In the genomic region with DNA sequence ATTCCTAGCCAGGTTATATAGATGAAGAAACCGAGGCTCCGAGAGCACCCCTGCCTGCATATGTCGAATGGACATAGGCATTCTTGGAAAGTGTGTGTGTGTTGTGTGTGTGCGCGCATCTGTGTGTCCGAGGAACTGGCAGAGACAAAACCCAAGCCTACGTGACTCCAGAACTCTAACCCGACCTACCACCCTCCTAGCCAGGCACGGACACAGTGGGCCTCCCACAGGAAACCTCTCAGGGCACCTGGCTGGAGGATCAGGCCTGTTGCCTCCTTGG, we compare ENCODE assay signal across 10 cellular contexts. TPM values are rescaled to one million over a fixed set of nuclear protein-coding genes. Genes with fewer than 3 reads are reported as not detected.
DNase-seq lines count a peak whose midpoint lies in the region; ATAC-seq and TF ChIP-seq lines count a peak whose summit lies in the region.
"Had no signal": no experiment of that assay in that cellular context is flagged by ENCODE, and none has a peak within 500 bp of the region (broad histone marks: within the 10 kb centered on the region; RNA-seq: fewer than 3 reads in every experiment).

No MANE protein-coding gene starts in this region.

- no peaks in the 10 kb centered on the region for H3K9me3 Mint-ChIP-seq in HFFc6
- no peaks in the 10 kb centered on the region for H3K9me3 Mint-ChIP-seq in nephron

- no peaks in the 10 kb centered on the region for H3K36me3 Mint-ChIP-seq in HFFc6 (ENCODE audit: low read depth)
- no peaks in the 10 kb centered on the region for H3K36me3 Mint-ChIP-seq in nephron (ENCODE audit: low read depth)

- peak overlapping the region in 1 of 2 donors; percentile 60 for H3K9ac ChIP-seq in colonic mucosa (ENCODE audit: low read depth in 2 of 2, low read length in 2 of 2)

- peak overlapping the region; percentile 25; the same call in 1 of the 2 replicates for H3K4me3 Mint-ChIP-seq in HFFc6
- peak overlapping the region; percentile 74 to 81 (median 75) for H3K4me3 Mint-ChIP-seq in nephron

- H3K27me3 ChIP-seq in ACC112 (ENCODE audit: insufficient read depth, low read length) (peaks cover 3% of the 10 kb centered on the region; the same call in 1 of the 2 replicates), colonic mucosa (no peaks in the 10 kb centered on the region), uterus (no peaks in the 10 kb centered on the region)

- H3K9me3 ChIP-seq in colonic mucosa (no peaks in the 10 kb centered on the region), uterus (no peaks in the 10 kb centered on the region)
- H3K9me3 ChIP-seq: left lung had no signal

- TF ChIP-seq POLR2A in uterus (IDR thresholded peaks at IDR 0.05), result no peak

- no peak for TF ChIP-seq CTCF in HFFc6 (IDR thresholded peaks at IDR 0.05)
- TF ChIP-seq CTCF in colonic mucosa (IDR thresholded peaks at IDR 0.05), result no peak
- no peak for TF ChIP-seq CTCF in nephron (IDR thresholded peaks at IDR 0.05; ENCODE audit: unreplicated experiment in 3 of 3)
- TF ChIP-seq CTCF in uterus (IDR thresholded peaks at IDR 0.05), result no peak

- peaks cover 10% of the 10 kb centered on the region for H3K27me3 Mint-ChIP-seq in HFFc6 (ENCODE audit: insufficient read depth)
- peaks cover 4% of the 10 kb centered on the region for H3K27me3 Mint-ChIP-seq in nephron (ENCODE audit: low read depth)

- H3K27ac ChIP-seq in ACC112 (ENCODE audit: low read depth, low read length) (no peak overlapping the region), colonic mucosa (no peak overlapping the region), uterus (peak overlapping the region in 1 of 2 donors; percentile 25)
- H3K27ac ChIP-seq: left lung had no signal

- H3K4me3 ChIP-seq in ACC112 (ENCODE audit: low read depth, low read length), result peak overlapping the region; percentile 77
- peak overlapping the region; percentile 54 for H3K4me3 ChIP-seq in colonic mucosa
- no peak overlapping the region for H3K4me3 ChIP-seq in uterus

- no peak for DNase-seq in HFFc6
- no peak for DNase-seq in colonic mucosa
- no peak for DNase-seq in NCI-H128 (lab: John Stamatoyannopoulos, UW; ENCODE audit: unreplicated experiment)
- no peak for DNase-seq in activated CD4-positive, alpha-beta T cell treated with anti-CD3 and anti-CD28 coated beads, Interleukin-2, amount 50 U/mL, for 48 hours
- no peak for DNase-seq in uterus
- DNase-seq: OCI-M1 had no signal

- intact Hi-C loops in colonic mucosa (cut with DNase I), result no loop called here
- intact Hi-C loops in uterus (cut with DNase I; ENCODE audit: low total_unique reads), result no loop called here

- ATAC-seq in GM19035 (IDR thresholded peaks at IDR 0.05; ENCODE audit: unreplicated experiment), result no peak

- H3K27ac Mint-ChIP-seq in HFFc6 (no peak overlapping the region), nephron (peak overlapping the region in 2 of 3 experiments; percentile 55 to 76)

- H3K4me1 ChIP-seq in ACC112 (ENCODE audit: control insufficient read depth, insufficient read depth, low read length, unreplicated experiment) (no peaks in the 10 kb centered on the region), colonic mucosa (peaks cover 12% of the 10 kb centered on the region), uterus (no peaks in the 10 kb centered on the region)

- no peaks in the 10 kb centered on the region for H3K79me2 ChIP-seq in ACC112 (ENCODE audit: control insufficient read depth, insufficient read depth, low read length, unreplicated experiment)

- no peaks in the 10 kb centered on the region for H3K36me3 ChIP-seq in ACC112 (ENCODE audit: insufficient read depth, low read length)
- no peaks in the 10 kb centered on the region for H3K36me3 ChIP-seq in colonic mucosa
- no peaks in the 10 kb centered on the region for H3K36me3 ChIP-seq in uterus
- H3K36me3 ChIP-seq: left lung had no signal

- no peak overlapping the region for H2AFZ ChIP-seq in ACC112 (ENCODE audit: low read length, unreplicated experiment)

- no peaks in the 10 kb centered on the region for H3K4me1 Mint-ChIP-seq in HFFc6 (ENCODE audit: low read depth)
- peaks cover 38% of the 10 kb centered on the region for H3K4me1 Mint-ChIP-seq in nephron

RNA-seq across cellular contexts. Expression of a gene that starts 0.5 kb away (rescaled TPM):
- 1 to 10 TPM in 4 of 6 experiments, under 1 TPM in 2; 0.87 to 2.9 (median 2.7) TPM for total RNA-seq in HFFc6 (2021; fragmentation: NEBNext Ultra II Directional; extraction: Animal tissue kit (Norgen Biotek cat#: 25700))
- total RNA-seq in colonic mucosa (1 to 10 TPM in 1 of 2 donors, under 1 TPM in 1; 0.57 to 2.2 TPM), uterus (10 to 100 TPM in 2 of 4 donors, 1 to 10 TPM in 2; 2.7 to 32.4 (median 15.4) TPM)

RNA-seq across cellular contexts. Expression of a gene that starts 32.9 kb away (rescaled TPM):
- total RNA-seq in HFFc6 (2021; fragmentation: NEBNext Ultra II Directional; extraction: Animal tissue kit (Norgen Biotek cat#: 25700)), result 1 to 10 TPM in 4 of 6 experiments, under 1 TPM in 2; 0.78 to 1.1 (median 1.0) TPM
- total RNA-seq in colonic mucosa (10 to 100 TPM in 1 of 2 donors, 1 to 10 TPM in 1; 9.1 to 14.0 TPM), uterus (10 to 100 TPM in 1 of 4 donors, 1 to 10 TPM in 1, under 1 TPM in 1, not detected in 1; 0.26 to 11.1 (median 3.0) TPM)

RNA-seq across cellular contexts. Expression of a gene that starts 46.8 kb away (rescaled TPM):
- 10 to 100 TPM; 55.5 to 66.1 (median 59.0) TPM for total RNA-seq in HFFc6 (2021; fragmentation: NEBNext Ultra II Directional; extraction: Animal tissue kit (Norgen Biotek cat#: 25700))
- 10 to 100 TPM; 34.0 to 48.9 TPM for total RNA-seq in colonic mucosa
- total RNA-seq in uterus, result 10 to 100 TPM; 27.3 to 41.9 (median 35.5) TPM

Comparison
In these comparisons a context has a peak if more than half of its experiments do, and no peak if none do; other contexts are left out.
1. H3K4me3 ChIP-seq: peak in ACC112 (single experiment) and colonic mucosa (single experiment); none in uterus (0 of 2).